In the genomic region with DNA sequence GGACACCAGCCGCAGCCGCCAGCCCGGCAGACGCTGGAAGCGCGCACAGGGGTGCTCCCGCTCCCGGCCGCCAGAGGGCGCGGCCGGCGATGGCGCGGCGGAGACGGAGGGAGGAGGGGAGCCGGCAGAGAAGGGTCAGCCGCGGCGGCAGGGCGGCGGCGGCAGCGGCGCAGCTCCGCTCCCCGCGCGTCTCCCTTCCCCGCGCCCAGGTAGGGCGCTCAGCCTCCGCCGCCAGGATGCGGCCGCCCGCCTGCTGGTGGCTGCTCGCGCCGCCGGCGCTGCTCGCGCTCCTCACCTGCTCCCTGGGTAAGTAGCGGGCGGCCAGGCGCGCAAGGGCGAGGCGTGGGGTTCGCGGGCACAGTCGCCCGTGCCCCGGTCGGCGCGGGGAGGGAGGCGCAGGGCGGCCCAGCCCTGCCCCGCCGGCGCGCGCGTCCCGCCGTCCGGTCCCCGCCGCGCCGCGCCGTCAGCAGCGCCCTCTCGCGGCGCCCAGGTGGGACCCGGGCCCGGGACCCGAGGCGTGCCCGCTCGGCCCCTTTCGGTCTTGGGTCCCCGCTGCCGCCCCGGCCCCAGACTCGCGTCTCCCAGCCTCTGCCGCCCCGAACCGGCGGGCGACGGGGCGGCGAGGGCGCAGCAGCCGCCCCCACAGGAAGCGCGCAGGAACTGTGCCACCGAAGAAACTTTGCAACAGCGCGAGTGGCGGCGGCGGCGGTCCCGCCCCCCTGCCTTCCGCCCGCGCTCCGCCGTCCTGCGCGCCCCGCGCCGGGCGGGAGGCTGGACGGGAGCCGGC, we compare ENCODE assay signal across 1 cellular context.
A peak's percentile ranks its signal among the peaks of the same experiment; 100 is the strongest.
TF ChIP-seq lines count a peak whose summit lies in the region.

A gene (plus strand): TSS at position 127 of the 787 bp plus-strand sequence. CDS start 110 bp downstream, at position 237.

TF ChIP-seq in HepG2, 621 proteins besides CTCF, POLR2A, EP300 and RAD21 (continued from another document and continues in another):
- TF ChIP-seq, protein P1, sequence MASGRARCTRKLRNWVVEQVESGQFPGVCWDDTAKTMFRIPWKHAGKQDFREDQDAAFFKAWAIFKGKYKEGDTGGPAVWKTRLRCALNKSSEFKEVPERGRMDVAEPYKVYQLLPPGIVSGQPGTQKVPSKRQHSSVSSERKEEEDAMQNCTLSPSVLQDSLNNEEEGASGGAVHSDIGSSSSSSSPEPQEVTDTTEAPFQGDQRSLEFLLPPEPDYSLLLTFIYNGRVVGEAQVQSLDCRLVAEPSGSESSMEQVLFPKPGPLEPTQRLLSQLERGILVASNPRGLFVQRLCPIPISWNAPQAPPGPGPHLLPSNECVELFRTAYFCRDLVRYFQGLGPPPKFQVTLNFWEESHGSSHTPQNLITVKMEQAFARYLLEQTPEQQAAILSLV (CRISPR knock-in tag; IDR thresholded peaks at IDR 0.05; ENCODE audit: borderline replicate concordance) = no peak
- no peak for TF ChIP-seq RXRB (CRISPR knock-in tag; IDR thresholded peaks at IDR 0.05; ENCODE audit: borderline replicate concordance)
- TF ChIP-seq ZNF552 (CRISPR knock-in tag; IDR thresholded peaks at IDR 0.05; ENCODE audit: borderline replicate concordance) = no peak
- no peak for TF ChIP-seq ZNF703 (CRISPR knock-in tag; IDR thresholded peaks at IDR 0.05; ENCODE audit: borderline replicate concordance)
- TF ChIP-seq NFE2L2 (IDR thresholded peaks at IDR 0.05; ENCODE audit: low read length) = no peak
- TF ChIP-seq HES4 (CRISPR knock-in tag; IDR thresholded peaks at IDR 0.05; ENCODE audit: borderline replicate concordance) = no peak
- TF ChIP-seq, protein P2, sequence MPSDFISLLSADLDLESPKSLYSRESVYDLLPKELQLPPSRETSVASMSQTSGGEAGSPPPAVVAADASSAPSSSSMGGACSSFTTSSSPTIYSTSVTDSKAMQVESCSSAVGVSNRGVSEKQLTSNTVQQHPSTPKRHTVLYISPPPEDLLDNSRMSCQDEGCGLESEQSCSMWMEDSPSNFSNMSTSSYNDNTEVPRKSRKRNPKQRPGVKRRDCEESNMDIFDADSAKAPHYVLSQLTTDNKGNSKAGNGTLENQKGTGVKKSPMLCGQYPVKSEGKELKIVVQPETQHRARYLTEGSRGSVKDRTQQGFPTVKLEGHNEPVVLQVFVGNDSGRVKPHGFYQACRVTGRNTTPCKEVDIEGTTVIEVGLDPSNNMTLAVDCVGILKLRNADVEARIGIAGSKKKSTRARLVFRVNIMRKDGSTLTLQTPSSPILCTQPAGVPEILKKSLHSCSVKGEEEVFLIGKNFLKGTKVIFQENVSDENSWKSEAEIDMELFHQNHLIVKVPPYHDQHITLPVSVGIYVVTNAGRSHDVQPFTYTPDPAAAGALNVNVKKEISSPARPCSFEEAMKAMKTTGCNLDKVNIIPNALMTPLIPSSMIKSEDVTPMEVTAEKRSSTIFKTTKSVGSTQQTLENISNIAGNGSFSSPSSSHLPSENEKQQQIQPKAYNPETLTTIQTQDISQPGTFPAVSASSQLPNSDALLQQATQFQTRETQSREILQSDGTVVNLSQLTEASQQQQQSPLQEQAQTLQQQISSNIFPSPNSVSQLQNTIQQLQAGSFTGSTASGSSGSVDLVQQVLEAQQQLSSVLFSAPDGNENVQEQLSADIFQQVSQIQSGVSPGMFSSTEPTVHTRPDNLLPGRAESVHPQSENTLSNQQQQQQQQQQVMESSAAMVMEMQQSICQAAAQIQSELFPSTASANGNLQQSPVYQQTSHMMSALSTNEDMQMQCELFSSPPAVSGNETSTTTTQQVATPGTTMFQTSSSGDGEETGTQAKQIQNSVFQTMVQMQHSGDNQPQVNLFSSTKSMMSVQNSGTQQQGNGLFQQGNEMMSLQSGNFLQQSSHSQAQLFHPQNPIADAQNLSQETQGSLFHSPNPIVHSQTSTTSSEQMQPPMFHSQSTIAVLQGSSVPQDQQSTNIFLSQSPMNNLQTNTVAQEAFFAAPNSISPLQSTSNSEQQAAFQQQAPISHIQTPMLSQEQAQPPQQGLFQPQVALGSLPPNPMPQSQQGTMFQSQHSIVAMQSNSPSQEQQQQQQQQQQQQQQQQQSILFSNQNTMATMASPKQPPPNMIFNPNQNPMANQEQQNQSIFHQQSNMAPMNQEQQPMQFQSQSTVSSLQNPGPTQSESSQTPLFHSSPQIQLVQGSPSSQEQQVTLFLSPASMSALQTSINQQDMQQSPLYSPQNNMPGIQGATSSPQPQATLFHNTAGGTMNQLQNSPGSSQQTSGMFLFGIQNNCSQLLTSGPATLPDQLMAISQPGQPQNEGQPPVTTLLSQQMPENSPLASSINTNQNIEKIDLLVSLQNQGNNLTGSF (CRISPR knock-in tag; IDR thresholded peaks at IDR 0.05) = no peak
- no peak for TF ChIP-seq NFYC (CRISPR knock-in tag; IDR thresholded peaks at IDR 0.05)
- no peak for TF ChIP-seq NR1H2 (CRISPR knock-in tag; IDR thresholded peaks at IDR 0.05; ENCODE audit: borderline replicate concordance, low read depth)
- no peak for TF ChIP-seq POLR2AphosphoS2 (IDR thresholded peaks at IDR 0.05; ENCODE audit: low read depth, low read length)
- TF ChIP-seq ZMYM3 (CRISPR knock-in tag; IDR thresholded peaks at IDR 0.05) = no peak
- TF ChIP-seq, protein P3, sequence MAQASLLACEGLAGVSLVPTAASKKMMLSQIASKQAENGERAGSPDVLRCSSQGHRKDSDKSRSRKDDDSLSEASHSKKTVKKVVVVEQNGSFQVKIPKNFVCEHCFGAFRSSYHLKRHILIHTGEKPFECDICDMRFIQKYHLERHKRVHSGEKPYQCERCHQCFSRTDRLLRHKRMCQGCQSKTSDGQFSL (CRISPR knock-in tag; IDR thresholded peaks at IDR 0.05) = no peak; the same call in 1 of the 2 replicates
- no peak for TF ChIP-seq ZNF75D (CRISPR knock-in tag; IDR thresholded peaks at IDR 0.05; ENCODE audit: borderline replicate concordance)
- TF ChIP-seq NCOA5 (CRISPR knock-in tag; IDR thresholded peaks at IDR 0.05) = no peak
- TF ChIP-seq RARA (CRISPR knock-in tag; IDR thresholded peaks at IDR 0.05) = no peak
- TF ChIP-seq, protein P4, sequence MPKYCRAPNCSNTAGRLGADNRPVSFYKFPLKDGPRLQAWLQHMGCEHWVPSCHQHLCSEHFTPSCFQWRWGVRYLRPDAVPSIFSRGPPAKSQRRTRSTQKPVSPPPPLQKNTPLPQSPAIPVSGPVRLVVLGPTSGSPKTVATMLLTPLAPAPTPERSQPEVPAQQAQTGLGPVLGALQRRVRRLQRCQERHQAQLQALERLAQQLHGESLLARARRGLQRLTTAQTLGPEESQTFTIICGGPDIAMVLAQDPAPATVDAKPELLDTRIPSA (CRISPR knock-in tag; IDR thresholded peaks at IDR 0.05; ENCODE audit: borderline replicate concordance) = no peak
- TF ChIP-seq HNRNPH1 (optimal IDR thresholded peaks at IDR 0.05; ENCODE audit: low read depth, low read length) = no peak
- no peak for TF ChIP-seq CCDC6 (CRISPR knock-in tag; IDR thresholded peaks at IDR 0.05)
- TF ChIP-seq TSC22D2 (CRISPR knock-in tag; IDR thresholded peaks at IDR 0.05; ENCODE audit: borderline replicate concordance) = no peak
- no peak for TF ChIP-seq XBP1 (CRISPR knock-in tag; IDR thresholded peaks at IDR 0.05)
- TF ChIP-seq, protein P5, sequence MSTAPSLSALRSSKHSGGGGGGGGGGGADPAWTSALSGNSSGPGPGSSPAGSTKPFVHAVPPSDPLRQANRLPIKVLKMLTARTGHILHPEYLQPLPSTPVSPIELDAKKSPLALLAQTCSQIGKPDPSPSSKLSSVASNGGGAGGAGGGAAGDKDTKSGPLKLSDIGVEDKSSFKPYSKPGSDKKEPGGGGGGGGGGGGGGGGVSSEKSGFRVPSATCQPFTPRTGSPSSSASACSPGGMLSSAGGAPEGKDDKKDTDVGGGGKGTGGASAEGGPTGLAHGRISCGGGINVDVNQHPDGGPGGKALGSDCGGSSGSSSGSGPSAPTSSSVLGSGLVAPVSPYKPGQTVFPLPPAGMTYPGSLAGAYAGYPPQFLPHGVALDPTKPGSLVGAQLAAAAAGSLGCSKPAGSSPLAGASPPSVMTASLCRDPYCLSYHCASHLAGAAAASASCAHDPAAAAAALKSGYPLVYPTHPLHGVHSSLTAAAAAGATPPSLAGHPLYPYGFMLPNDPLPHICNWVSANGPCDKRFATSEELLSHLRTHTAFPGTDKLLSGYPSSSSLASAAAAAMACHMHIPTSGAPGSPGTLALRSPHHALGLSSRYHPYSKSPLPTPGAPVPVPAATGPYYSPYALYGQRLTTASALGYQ (CRISPR knock-in tag; IDR thresholded peaks at IDR 0.05) = no peak
- no peak for TF ChIP-seq ZNF34 (CRISPR knock-in tag; IDR thresholded peaks at IDR 0.05; ENCODE audit: borderline replicate concordance)
- TF ChIP-seq NCOA1 (CRISPR knock-in tag; IDR thresholded peaks at IDR 0.05) = no peak
- TF ChIP-seq KLF16 (CRISPR knock-in tag; IDR thresholded peaks at IDR 0.05) = no peak
- TF ChIP-seq, protein P6, sequence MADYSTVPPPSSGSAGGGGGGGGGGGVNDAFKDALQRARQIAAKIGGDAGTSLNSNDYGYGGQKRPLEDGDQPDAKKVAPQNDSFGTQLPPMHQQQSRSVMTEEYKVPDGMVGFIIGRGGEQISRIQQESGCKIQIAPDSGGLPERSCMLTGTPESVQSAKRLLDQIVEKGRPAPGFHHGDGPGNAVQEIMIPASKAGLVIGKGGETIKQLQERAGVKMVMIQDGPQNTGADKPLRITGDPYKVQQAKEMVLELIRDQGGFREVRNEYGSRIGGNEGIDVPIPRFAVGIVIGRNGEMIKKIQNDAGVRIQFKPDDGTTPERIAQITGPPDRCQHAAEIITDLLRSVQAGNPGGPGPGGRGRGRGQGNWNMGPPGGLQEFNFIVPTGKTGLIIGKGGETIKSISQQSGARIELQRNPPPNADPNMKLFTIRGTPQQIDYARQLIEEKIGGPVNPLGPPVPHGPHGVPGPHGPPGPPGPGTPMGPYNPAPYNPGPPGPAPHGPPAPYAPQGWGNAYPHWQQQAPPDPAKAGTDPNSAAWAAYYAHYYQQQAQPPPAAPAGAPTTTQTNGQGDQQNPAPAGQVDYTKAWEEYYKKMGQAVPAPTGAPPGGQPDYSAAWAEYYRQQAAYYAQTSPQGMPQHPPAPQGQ (CRISPR knock-in tag; IDR thresholded peaks at IDR 0.05; ENCODE audit: borderline replicate concordance) = no peak
- TF ChIP-seq, protein P7, sequence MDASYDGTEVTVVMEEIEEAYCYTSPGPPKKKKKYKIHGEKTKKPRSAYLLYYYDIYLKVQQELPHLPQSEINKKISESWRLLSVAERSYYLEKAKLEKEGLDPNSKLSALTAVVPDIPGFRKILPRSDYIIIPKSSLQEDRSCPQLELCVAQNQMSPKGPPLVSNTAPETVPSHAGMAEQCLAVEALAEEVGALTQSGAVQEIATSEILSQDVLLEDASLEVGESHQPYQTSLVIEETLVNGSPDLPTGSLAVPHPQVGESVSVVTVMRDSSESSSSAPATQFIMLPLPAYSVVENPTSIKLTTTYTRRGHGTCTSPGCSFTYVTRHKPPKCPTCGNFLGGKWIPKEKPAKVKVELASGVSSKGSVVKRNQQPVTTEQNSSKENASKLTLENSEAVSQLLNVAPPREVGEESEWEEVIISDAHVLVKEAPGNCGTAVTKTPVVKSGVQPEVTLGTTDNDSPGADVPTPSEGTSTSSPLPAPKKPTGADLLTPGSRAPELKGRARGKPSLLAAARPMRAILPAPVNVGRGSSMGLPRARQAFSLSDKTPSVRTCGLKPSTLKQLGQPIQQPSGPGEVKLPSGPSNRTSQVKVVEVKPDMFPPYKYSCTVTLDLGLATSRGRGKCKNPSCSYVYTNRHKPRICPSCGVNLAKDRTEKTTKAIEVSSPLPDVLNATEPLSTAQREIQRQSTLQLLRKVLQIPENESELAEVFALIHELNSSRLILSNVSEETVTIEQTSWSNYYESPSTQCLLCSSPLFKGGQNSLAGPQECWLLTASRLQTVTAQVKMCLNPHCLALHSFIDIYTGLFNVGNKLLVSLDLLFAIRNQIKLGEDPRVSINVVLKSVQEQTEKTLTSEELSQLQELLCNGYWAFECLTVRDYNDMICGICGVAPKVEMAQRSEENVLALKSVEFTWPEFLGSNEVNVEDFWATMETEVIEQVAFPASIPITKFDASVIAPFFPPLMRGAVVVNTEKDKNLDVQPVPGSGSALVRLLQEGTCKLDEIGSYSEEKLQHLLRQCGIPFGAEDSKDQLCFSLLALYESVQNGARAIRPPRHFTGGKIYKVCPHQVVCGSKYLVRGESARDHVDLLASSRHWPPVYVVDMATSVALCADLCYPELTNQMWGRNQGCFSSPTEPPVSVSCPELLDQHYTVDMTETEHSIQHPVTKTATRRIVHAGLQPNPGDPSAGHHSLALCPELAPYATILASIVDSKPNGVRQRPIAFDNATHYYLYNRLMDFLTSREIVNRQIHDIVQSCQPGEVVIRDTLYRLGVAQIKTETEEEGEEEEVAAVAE (CRISPR knock-in tag; IDR thresholded peaks at IDR 0.05; ENCODE audit: borderline replicate concordance) = no peak
- TF ChIP-seq HNF4A (CRISPR knock-in tag; IDR thresholded peaks at IDR 0.05) = no peak
- TF ChIP-seq NR2F2 (IDR thresholded peaks at IDR 0.05; ENCODE audit: borderline replicate concordance, low read depth) = no peak
- TF ChIP-seq, protein P8, sequence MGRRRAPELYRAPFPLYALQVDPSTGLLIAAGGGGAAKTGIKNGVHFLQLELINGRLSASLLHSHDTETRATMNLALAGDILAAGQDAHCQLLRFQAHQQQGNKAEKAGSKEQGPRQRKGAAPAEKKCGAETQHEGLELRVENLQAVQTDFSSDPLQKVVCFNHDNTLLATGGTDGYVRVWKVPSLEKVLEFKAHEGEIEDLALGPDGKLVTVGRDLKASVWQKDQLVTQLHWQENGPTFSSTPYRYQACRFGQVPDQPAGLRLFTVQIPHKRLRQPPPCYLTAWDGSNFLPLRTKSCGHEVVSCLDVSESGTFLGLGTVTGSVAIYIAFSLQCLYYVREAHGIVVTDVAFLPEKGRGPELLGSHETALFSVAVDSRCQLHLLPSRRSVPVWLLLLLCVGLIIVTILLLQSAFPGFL (CRISPR knock-in tag; IDR thresholded peaks at IDR 0.05) = no peak
- no peak for TF ChIP-seq ZNF10 (CRISPR knock-in tag; IDR thresholded peaks at IDR 0.05; ENCODE audit: borderline replicate concordance, low read depth)
- peak; percentile 48 for TF ChIP-seq HOXA3 (CRISPR knock-in tag; IDR thresholded peaks at IDR 0.05)
- no peak for TF ChIP-seq PTBP1 (IDR thresholded peaks at IDR 0.05; ENCODE audit: low read depth, low read length, poor library complexity, severe bottlenecking)
- TF ChIP-seq, protein P9, sequence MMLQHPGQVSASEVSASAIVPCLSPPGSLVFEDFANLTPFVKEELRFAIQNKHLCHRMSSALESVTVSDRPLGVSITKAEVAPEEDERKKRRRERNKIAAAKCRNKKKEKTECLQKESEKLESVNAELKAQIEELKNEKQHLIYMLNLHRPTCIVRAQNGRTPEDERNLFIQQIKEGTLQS (CRISPR knock-in tag; IDR thresholded peaks at IDR 0.05) = no peak
- TF ChIP-seq ZNF883 (CRISPR knock-in tag; IDR thresholded peaks at IDR 0.05; ENCODE audit: not compliant biosample characterization) = no peak
- TF ChIP-seq ZNF124 (CRISPR knock-in tag; IDR thresholded peaks at IDR 0.05) = no peak
- TF ChIP-seq SP140L (CRISPR knock-in tag; IDR thresholded peaks at IDR 0.05; ENCODE audit: borderline replicate concordance) = no peak
- TF ChIP-seq TCF12 (IDR thresholded peaks at IDR 0.05) = no peak
- no peak for TF ChIP-seq TCF12 (CRISPR knock-in tag; IDR thresholded peaks at IDR 0.05)
- TF ChIP-seq DMAP1 (CRISPR knock-in tag; IDR thresholded peaks at IDR 0.05) = peak; percentile 35; the same call in 1 of the 2 replicates
- TF ChIP-seq SRSF9 (IDR thresholded peaks at IDR 0.05; ENCODE audit: borderline replicate concordance, insufficient read depth, low read depth, low read length, poor library complexity, severe bottlenecking) = no peak
- no peak for TF ChIP-seq ZNF431 (CRISPR knock-in tag; IDR thresholded peaks at IDR 0.05; ENCODE audit: borderline replicate concordance, low read depth)
- no peak for TF ChIP-seq ZNF256 (CRISPR knock-in tag; conservative IDR thresholded peaks at IDR 0.05)
- TF ChIP-seq NFIC (IDR thresholded peaks at IDR 0.05; ENCODE audit: low read length) = no peak
- no peak for TF ChIP-seq FIP1L1 (IDR thresholded peaks at IDR 0.05; ENCODE audit: borderline replicate concordance, insufficient read depth, low read depth, low read length)
- TF ChIP-seq SETDB1 (CRISPR knock-in tag; IDR thresholded peaks at IDR 0.05; ENCODE audit: borderline replicate concordance) = no peak
- TF ChIP-seq ZNF570 (CRISPR knock-in tag; IDR thresholded peaks at IDR 0.05; ENCODE audit: borderline replicate concordance) = no peak
- TF ChIP-seq FOSL1 (CRISPR knock-in tag; IDR thresholded peaks at IDR 0.05; ENCODE audit: borderline replicate concordance) = no peak
